ENCODE assay signal across 1 cellular context in the genomic region with DNA sequence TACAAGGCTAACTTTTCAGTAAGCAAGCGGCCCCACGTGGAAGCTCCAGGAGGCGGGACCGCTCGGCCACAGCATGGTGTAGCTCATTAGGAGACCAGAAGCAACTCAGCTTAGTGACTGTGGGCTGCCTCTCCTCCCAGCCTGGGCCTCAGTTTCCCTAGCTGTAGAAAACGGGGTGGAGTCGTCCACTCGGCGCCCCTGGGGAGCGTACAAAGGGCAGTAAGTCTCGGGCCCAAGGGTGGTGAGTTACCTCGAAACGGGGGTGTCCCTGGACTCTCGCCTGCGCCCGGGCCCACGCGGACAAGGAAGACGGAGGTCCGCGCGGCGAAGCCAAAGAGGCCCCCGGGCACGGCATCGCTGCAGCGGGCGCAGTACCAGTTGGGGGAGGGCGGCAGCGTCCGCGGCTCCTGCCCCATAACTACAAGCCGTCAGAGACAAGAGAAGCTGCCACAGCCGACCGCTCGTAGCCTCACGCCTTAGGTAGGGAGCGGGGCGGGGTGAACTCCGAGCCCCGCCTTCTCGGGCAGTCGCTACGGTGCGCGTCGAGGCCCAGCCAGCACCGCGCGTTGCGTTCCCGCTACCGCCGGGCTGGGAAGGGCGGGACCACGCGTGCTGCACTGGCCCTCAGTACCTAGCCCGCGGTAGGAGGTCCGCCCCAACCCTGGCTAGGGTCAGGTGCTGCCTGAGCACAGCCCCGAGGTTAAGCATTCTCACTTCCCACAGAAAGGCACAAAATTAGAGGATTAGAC.
TF ChIP-seq lines count a peak whose summit lies in the region.

A gene with protein sequence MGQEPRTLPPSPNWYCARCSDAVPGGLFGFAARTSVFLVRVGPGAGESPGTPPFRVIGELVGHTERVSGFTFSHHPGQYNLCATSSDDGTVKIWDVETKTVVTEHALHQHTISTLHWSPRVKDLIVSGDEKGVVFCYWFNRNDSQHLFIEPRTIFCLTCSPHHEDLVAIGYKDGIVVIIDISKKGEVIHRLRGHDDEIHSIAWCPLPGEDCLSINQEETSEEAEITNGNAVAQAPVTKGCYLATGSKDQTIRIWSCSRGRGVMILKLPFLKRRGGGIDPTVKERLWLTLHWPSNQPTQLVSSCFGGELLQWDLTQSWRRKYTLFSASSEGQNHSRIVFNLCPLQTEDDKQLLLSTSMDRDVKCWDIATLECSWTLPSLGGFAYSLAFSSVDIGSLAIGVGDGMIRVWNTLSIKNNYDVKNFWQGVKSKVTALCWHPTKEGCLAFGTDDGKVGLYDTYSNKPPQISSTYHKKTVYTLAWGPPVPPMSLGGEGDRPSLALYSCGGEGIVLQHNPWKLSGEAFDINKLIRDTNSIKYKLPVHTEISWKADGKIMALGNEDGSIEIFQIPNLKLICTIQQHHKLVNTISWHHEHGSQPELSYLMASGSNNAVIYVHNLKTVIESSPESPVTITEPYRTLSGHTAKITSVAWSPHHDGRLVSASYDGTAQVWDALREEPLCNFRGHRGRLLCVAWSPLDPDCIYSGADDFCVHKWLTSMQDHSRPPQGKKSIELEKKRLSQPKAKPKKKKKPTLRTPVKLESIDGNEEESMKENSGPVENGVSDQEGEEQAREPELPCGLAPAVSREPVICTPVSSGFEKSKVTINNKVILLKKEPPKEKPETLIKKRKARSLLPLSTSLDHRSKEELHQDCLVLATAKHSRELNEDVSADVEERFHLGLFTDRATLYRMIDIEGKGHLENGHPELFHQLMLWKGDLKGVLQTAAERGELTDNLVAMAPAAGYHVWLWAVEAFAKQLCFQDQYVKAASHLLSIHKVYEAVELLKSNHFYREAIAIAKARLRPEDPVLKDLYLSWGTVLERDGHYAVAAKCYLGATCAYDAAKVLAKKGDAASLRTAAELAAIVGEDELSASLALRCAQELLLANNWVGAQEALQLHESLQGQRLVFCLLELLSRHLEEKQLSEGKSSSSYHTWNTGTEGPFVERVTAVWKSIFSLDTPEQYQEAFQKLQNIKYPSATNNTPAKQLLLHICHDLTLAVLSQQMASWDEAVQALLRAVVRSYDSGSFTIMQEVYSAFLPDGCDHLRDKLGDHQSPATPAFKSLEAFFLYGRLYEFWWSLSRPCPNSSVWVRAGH (N-terminal part only) (minus strand): TSS at position 494 of the 749 bp plus-strand sequence. CDS start 78 bp downstream, at position 416.

TF ChIP-seq in HepG2, 621 proteins besides CTCF, POLR2A, EP300 and RAD21 (continued from another document and continues in another):
- TF ChIP-seq ARNTL (CRISPR knock-in tag; IDR thresholded peaks at IDR 0.05) (peak; percentile 57; the same call in 1 of the 2 replicates), ZNF136 (CRISPR knock-in tag; IDR thresholded peaks at IDR 0.05; ENCODE audit: low read depth) (peak; percentile 58; the same call in 1 of the 2 replicates), SMC3 (IDR thresholded peaks at IDR 0.05; ENCODE audit: low read length) (no peak), ZNF597 (CRISPR knock-in tag; IDR thresholded peaks at IDR 0.05) (no peak), HDAC2 (CRISPR knock-in tag; IDR thresholded peaks at IDR 0.05) (peak; percentile 70; the same call in 1 of the 2 replicates), ZNF337 (CRISPR knock-in tag; IDR thresholded peaks at IDR 0.05; ENCODE audit: borderline replicate concordance, low read depth) (peak; percentile 69; the same call in 1 of the 2 replicates), YY1 (IDR thresholded peaks at IDR 0.05; ENCODE audit: insufficient read depth, insufficient replicate concordance, low read depth, low read length) (peak; percentile 83), ZNF724P (CRISPR knock-in tag; IDR thresholded peaks at IDR 0.05; ENCODE audit: borderline replicate concordance) (no peak), SIN3B (IDR thresholded peaks at IDR 0.05; ENCODE audit: low read length) (no peak), ZBTB7B (CRISPR knock-in tag; IDR thresholded peaks at IDR 0.05) (0 out of 2 replicates have a peak, but pooled peaks have one; percentile 25), TEF (CRISPR knock-in tag; IDR thresholded peaks at IDR 0.05) (no peak), NCOA5 (CRISPR knock-in tag; IDR thresholded peaks at IDR 0.05) (no peak), ZNF18 (CRISPR knock-in tag; IDR thresholded peaks at IDR 0.05; ENCODE audit: insufficient replicate concordance) (peak; percentile 38), AGO1 (IDR thresholded peaks at IDR 0.05; ENCODE audit: low read depth, low read length, poor library complexity, severe bottlenecking) (no peak), PRDM15 (CRISPR knock-in tag; IDR thresholded peaks at IDR 0.05) (no peak), ZNF530 (CRISPR knock-in tag; IDR thresholded peaks at IDR 0.05; ENCODE audit: low read depth) (no peak), PHF20 (CRISPR knock-in tag; IDR thresholded peaks at IDR 0.05) (peak; percentile 87), ZNF740 (CRISPR knock-in tag; IDR thresholded peaks at IDR 0.05) (peak; percentile 19; the same call in 1 of the 2 replicates), CCAR2 (optimal IDR thresholded peaks at IDR 0.05; ENCODE audit: low read depth, low read length) (no peak), KLF12 (CRISPR knock-in tag; IDR thresholded peaks at IDR 0.05; ENCODE audit: borderline replicate concordance) (peak; percentile 86; the same call in 1 of the 2 replicates), ZBTB26 (CRISPR knock-in tag; IDR thresholded peaks at IDR 0.05; ENCODE audit: borderline replicate concordance) (peak; percentile 65; the same call in 1 of the 2 replicates), POGZ (CRISPR knock-in tag; IDR thresholded peaks at IDR 0.05) (peak; percentile 97), SIX1 (CRISPR knock-in tag; IDR thresholded peaks at IDR 0.05; ENCODE audit: borderline replicate concordance) (no peak), ZBTB49 (CRISPR knock-in tag; IDR thresholded peaks at IDR 0.05; ENCODE audit: borderline replicate concordance) (no peak)
- TF ChIP-seq, protein P1, sequence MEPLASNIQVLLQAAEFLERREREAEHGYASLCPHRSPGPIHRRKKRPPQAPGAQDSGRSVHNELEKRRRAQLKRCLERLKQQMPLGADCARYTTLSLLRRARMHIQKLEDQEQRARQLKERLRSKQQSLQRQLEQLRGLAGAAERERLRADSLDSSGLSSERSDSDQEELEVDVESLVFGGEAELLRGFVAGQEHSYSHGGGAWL (CRISPR knock-in tag; IDR thresholded peaks at IDR 0.05) = peak; percentile 77
- TF ChIP-seq, protein P2, sequence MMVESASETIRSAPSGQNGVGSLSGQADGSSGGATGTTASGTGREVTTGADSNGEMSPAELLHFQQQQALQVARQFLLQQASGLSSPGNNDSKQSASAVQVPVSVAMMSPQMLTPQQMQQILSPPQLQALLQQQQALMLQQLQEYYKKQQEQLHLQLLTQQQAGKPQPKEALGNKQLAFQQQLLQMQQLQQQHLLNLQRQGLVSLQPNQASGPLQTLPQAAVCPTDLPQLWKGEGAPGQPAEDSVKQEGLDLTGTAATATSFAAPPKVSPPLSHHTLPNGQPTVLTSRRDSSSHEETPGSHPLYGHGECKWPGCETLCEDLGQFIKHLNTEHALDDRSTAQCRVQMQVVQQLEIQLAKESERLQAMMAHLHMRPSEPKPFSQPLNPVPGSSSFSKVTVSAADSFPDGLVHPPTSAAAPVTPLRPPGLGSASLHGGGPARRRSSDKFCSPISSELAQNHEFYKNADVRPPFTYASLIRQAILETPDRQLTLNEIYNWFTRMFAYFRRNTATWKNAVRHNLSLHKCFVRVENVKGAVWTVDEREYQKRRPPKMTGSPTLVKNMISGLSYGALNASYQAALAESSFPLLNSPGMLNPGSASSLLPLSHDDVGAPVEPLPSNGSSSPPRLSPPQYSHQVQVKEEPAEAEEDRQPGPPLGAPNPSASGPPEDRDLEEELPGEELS (CRISPR knock-in tag; IDR thresholded peaks at IDR 0.05) = 0 out of 2 replicates have a peak, but pooled peaks have one; percentile 26
- TF ChIP-seq, protein P3, sequence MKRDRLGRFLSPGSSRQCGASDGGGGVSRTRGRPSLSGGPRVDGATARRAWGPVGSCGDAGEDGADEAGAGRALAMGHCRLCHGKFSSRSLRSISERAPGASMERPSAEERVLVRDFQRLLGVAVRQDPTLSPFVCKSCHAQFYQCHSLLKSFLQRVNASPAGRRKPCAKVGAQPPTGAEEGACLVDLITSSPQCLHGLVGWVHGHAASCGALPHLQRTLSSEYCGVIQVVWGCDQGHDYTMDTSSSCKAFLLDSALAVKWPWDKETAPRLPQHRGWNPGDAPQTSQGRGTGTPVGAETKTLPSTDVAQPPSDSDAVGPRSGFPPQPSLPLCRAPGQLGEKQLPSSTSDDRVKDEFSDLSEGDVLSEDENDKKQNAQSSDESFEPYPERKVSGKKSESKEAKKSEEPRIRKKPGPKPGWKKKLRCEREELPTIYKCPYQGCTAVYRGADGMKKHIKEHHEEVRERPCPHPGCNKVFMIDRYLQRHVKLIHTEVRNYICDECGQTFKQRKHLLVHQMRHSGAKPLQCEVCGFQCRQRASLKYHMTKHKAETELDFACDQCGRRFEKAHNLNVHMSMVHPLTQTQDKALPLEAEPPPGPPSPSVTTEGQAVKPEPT (CRISPR knock-in tag; IDR thresholded peaks at IDR 0.05; ENCODE audit: low read depth) = peak; percentile 64; the same call in 1 of the 2 replicates
